In the genomic region with DNA sequence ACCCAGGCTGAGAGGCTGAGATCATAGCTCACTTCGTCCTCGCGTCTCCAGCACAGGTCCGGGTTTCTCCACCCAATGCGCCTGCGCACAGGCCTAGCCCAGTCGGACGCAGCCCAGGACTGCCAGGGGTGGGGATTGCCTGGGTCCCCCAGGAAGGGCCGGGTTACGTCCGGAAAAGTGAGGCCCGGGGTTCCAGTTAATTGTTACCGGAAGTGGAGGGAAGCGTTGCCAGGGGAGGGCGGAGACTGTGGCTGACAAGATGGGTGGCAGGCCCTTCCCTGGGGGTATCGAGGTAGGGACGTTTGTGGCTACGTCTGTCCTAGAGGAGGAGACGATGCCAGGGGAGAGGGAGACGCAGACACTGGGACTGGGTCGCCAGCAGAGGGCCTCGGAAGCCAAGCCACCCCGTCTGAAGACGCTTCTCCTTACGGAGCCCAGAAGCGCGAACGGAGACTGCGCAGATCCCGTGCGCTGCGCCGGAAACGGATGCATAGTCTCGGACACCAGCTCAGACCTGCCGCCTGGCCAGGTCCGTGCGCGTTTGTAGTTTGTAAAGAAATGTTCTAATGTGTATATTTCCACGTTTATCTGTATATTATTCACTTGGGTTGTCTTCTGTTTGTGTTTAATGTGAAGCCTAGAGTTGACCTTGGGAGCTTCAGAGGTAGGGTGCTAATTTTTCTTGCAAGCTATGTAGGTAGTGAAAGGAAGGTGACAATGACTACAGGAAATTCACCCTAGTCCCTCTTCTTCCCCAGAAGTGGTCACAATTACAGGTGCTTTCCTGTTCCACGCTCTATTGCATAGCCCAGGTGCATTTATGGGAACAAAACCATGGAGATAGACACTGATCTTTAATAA, we compare ENCODE assay signal across 2 cellular contexts.
TF ChIP-seq lines count a peak whose summit lies in the region.

No MANE protein-coding gene starts in this region.

TF ChIP-seq in HEK293T, 16 proteins besides CTCF, POLR2A, EP300 and RAD21 (continued from another document):
- TF ChIP-seq, protein P1, sequence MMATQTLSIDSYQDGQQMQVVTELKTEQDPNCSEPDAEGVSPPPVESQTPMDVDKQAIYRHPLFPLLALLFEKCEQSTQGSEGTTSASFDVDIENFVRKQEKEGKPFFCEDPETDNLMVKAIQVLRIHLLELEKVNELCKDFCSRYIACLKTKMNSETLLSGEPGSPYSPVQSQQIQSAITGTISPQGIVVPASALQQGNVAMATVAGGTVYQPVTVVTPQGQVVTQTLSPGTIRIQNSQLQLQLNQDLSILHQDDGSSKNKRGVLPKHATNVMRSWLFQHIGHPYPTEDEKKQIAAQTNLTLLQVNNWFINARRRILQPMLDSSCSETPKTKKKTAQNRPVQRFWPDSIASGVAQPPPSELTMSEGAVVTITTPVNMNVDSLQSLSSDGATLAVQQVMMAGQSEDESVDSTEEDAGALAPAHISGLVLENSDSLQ (IDR thresholded peaks at IDR 0.05): peak; percentile 62; the same call in 1 of the 2 replicates
- 0 out of 2 replicates have a peak, but pooled peaks have one; percentile 75 for TF ChIP-seq HDGF (IDR thresholded peaks at IDR 0.05; ENCODE audit: borderline replicate concordance)
- TF ChIP-seq FOXK2 (IDR thresholded peaks at IDR 0.05): no peak
- no peak for TF ChIP-seq SP1 (IDR thresholded peaks at IDR 0.05)

TF ChIP-seq in SK-N-SH, 30 proteins besides CTCF, POLR2A, EP300 and RAD21 (continued from another document):
- TF ChIP-seq EZH2phosphoT487 (IDR thresholded peaks at IDR 0.05; ENCODE audit: borderline replicate concordance, low read depth) (no peak), SIN3A (IDR thresholded peaks at IDR 0.05; ENCODE audit: borderline replicate concordance, low read depth, low read length) (peak; percentile 76; the same call in 1 of the 2 replicates), MXI1 (IDR thresholded peaks at IDR 0.05; ENCODE audit: low read depth, low read length) (peak; percentile 35; the same call in 1 of the 2 replicates), FOXJ3 (CRISPR knock-in tag; IDR thresholded peaks at IDR 0.05) (no peak), NFIC (IDR thresholded peaks at IDR 0.05; ENCODE audit: borderline replicate concordance) (peak; percentile 49; the same call in 1 of the 2 replicates), TAF1 (IDR thresholded peaks at IDR 0.05; ENCODE audit: borderline replicate concordance, low read depth, low read length) (peak; percentile 55; the same call in 1 of the 2 replicates), POLR2AphosphoS5 (IDR thresholded peaks at IDR 0.05; ENCODE audit: low read depth, low read length) (peak; percentile 78), RCOR1 (IDR thresholded peaks at IDR 0.05; ENCODE audit: low read length) (peak; percentile 61; the same call in 1 of the 2 replicates), NRF1 (IDR thresholded peaks at IDR 0.05; ENCODE audit: low read depth, low read length) (peak; percentile 83), SMC3 (IDR thresholded peaks at IDR 0.05; ENCODE audit: low read depth, low read length) (peak; percentile 77), JUND (IDR thresholded peaks at IDR 0.05) (no peak), YY1 (IDR thresholded peaks at IDR 0.05; ENCODE audit: low read depth) (no peak)
- TF ChIP-seq, protein P2, sequence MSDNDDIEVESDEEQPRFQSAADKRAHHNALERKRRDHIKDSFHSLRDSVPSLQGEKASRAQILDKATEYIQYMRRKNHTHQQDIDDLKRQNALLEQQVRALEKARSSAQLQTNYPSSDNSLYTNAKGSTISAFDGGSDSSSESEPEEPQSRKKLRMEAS (IDR thresholded peaks at IDR 0.05; ENCODE audit: low read depth): peak; percentile 37; the same call in 1 of the 2 replicates
